34 cellular contexts compared by ENCODE assay signal in the genomic region with DNA sequence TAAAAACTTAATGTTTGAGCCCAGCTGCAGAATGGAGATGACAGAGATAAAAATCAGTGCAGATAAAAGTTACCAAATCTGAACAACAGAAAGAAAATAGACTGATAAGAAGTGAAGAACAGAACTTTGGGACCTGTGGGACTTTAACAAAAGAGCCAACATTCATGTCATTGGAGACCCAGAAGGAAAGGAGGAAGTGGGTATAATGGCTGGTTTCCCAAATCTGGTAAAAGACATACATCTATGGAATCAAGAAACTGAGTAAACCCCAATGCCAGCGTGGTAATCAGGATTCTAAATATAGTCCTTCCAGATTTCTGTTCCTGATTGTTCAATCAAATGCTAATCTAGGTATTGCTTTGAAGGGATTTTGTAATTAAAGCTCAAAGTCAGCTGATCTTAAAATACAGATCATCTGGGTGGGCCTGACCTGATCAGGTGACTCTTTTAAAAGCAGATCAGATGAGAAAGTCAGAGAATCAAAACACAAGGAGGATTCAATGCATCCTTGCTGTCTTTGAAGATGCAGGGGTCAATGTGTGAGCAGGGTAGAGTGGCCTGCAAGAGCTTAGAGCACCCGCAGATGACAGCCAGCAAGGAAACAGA. TPM values are rescaled to one million over a fixed set of nuclear protein-coding genes. Genes with fewer than 3 reads are reported as not detected.
"Had no signal": no experiment of that assay in that cellular context is flagged by ENCODE, and none has a peak within 500 bp of the region (broad histone marks: within the 10 kb centered on the region; RNA-seq: fewer than 3 reads in every experiment).

No MANE protein-coding gene starts in this region.

- H3K4me3 ChIP-seq: dorsolateral prefrontal cortex, gastrocnemius medialis, lung, neural progenitor cell, right atrium auricular region, smooth muscle cell, thyroid gland had no signal

- H3K4me1 Mint-ChIP-seq: naive thymus-derived CD4-positive, alpha-beta T cell; nephron; neural progenitor cell had no signal

- H3K4me2 ChIP-seq: neural progenitor cell, smooth muscle cell had no signal

- ATAC-seq: esophagus mucosa; gastrocnemius medialis; left lobe of liver; naive thymus-derived CD4-positive, alpha-beta T cell; sciatic nerve; stimulated activated naive CD8-positive, alpha-beta T cell treated with anti-CD3 and anti-CD28 coated beads, Interleukin-15, amount 100 ng/mL, for 72 hours had no signal

- H3K27ac Mint-ChIP-seq: naive thymus-derived CD4-positive, alpha-beta T cell; nephron; neural progenitor cell; progenitor cell of endocrine pancreas; stimulated activated naive CD8-positive, alpha-beta T cell treated with anti-CD3 and anti-CD28 coated beads, Interleukin-15, amount 100 ng/mL, for 72 hours; type B pancreatic cell had no signal

- H2AFZ ChIP-seq: neural progenitor cell, parathyroid adenoma had no signal

- H3K36me3 Mint-ChIP-seq: neural progenitor cell, type B pancreatic cell had no signal

- H3K4me3 Mint-ChIP-seq: naive thymus-derived CD4-positive, alpha-beta T cell; nephron; neural progenitor cell; stimulated activated naive CD8-positive, alpha-beta T cell treated with anti-CD3 and anti-CD28 coated beads, Interleukin-15, amount 100 ng/mL, for 72 hours; type B pancreatic cell had no signal

- H3K79me2 ChIP-seq: parathyroid adenoma had no signal

- FAIRE-seq: colon, kidney had no signal

- H3K9me3 Mint-ChIP-seq: nephron, type B pancreatic cell had no signal

- H3K27ac ChIP-seq: dorsolateral prefrontal cortex, gastrocnemius medialis, neural progenitor cell, parathyroid adenoma, right atrium auricular region, thyroid gland had no signal

- H3K27me3 ChIP-seq: neural progenitor cell, right atrium auricular region, thyroid gland had no signal

- H3K36me3 ChIP-seq: gastrocnemius medialis, neural progenitor cell, right atrium auricular region, thyroid gland had no signal

- H3K4me1 ChIP-seq: gastrocnemius medialis, neural progenitor cell, parathyroid adenoma, right atrium auricular region, thyroid gland had no signal

- DNase-seq: dorsolateral prefrontal cortex; effector CD4-positive, alpha-beta T cell; foreskin fibroblast; gastrocnemius medialis; head of caudate nucleus; kidney; mesenchymal stem cell; midbrain; naive thymus-derived CD4-positive, alpha-beta T cell; stimulated activated CD4-positive, alpha-beta T cell treated with anti-CD3 and anti-CD28 coated beads, Interleukin-12 subunit alpha, Interleukin-12 subunit beta, amount 100 ng/mL, for 4 hours; stimulated activated CD4-positive, alpha-beta T cell treated with anti-CD3 and anti-CD28 coated beads, Interleukin-1b, Interleukin-23, amount 100 ng/mL, for 48 hours; stimulated activated CD4-positive, alpha-beta T cell treated with anti-CD3 and anti-CD28 coated beads, Interleukin-4, amount 100 ng/mL, for 1 hour; stimulated activated CD8-positive, alpha-beta memory T cell treated with anti-CD3 and anti-CD28 coated beads, Interleukin-4, amount 100 ng/mL, for 48 hours; stimulated activated naive CD4-positive, alpha-beta T cell; stimulated activated naive CD8-positive, alpha-beta T cell treated with anti-CD3 and anti-CD28 coated beads, Interleukin-15, amount 100 ng/mL, for 72 hours; thyroid gland had no signal

- H3K9ac ChIP-seq: neural progenitor cell, parathyroid adenoma had no signal

- H3K9me3 ChIP-seq: gastrocnemius medialis, right atrium auricular region, thyroid gland had no signal

RNA-seq across cellular contexts. Expression of a gene that starts 25.3 kb away (rescaled TPM):
- total RNA-seq: esophagus mucosa; gastrocnemius medialis; glomerular endothelial cell; kidney; left lobe of liver; lung; naive thymus-derived CD4-positive, alpha-beta T cell; osteoblast; progenitor cell of endocrine pancreas; right atrium auricular region; sciatic nerve; smooth muscle cell; temporal lobe; thyroid gland; urinary bladder had no signal
- polyA plus RNA-seq: liver; lung; naive thymus-derived CD4-positive, alpha-beta T cell; smooth muscle cell; urinary bladder had no signal

RNA-seq across cellular contexts. Expression of a gene that starts 58.6 kb away (rescaled TPM):
- total RNA-seq: dorsolateral prefrontal cortex; esophagus mucosa; gastrocnemius medialis; glomerular endothelial cell; kidney; lung; mucosa of gallbladder; naive thymus-derived CD4-positive, alpha-beta T cell; osteoblast; right atrium auricular region; sciatic nerve; smooth muscle cell; temporal lobe; thyroid gland; urinary bladder had no signal
- polyA plus RNA-seq: lung; naive thymus-derived CD4-positive, alpha-beta T cell; smooth muscle cell; urinary bladder had no signal
